In genomic region chr5:98414938-98415337, GRCh38 we compare ENCODE assay signal across 1 cellular context.
TF ChIP-seq lines count a peak whose summit lies in the region.

No MANE protein-coding gene starts in this region.

TF ChIP-seq in SK-N-SH, 30 proteins besides CTCF, POLR2A, EP300 and RAD21 (continued from another document):
- TF ChIP-seq FOSL2 (IDR thresholded peaks at IDR 0.05; ENCODE audit: borderline replicate concordance, low read depth) (peak; percentile 57; the same call in 1 of the 2 replicates), CHD2 (IDR thresholded peaks at IDR 0.05; ENCODE audit: low read length, partially characterized antibody) (no peak), POLR2AphosphoS5 (IDR thresholded peaks at IDR 0.05; ENCODE audit: low read depth, low read length) (0 out of 2 replicates have a peak, but pooled peaks have one; percentile 19)
